ENCODE assay signal across 1 cellular context in the genomic region with DNA sequence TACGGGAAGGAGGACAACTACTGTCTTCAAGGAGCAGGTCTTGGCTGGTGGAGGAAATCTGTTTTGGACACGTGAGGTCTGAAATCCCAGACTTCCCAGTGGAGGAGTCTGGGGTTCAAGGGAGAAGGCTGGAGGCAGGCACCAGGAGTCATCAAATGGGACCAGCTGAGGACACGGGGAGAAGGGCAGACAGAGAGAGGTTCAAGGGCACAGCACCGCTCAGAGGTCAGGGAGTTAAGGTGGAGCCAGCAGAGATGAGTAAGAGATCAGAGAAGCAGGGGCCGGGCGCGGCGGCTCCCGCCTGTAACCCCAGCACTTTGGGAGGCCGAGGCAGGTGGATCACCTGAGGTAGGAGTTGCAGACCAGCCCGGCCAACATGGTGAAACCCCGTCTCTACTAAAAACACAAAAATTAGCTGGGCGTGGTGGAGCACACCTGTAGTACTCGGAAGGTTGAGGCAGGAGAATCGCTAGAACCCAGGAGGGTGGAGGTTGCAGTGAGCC.
TF ChIP-seq lines count a peak whose summit lies in the region.

No MANE protein-coding gene starts in this region.

TF ChIP-seq in GM23338, 12 proteins besides CTCF, POLR2A, EP300 and RAD21 (continued from another document):
- TF ChIP-seq, protein P1, sequence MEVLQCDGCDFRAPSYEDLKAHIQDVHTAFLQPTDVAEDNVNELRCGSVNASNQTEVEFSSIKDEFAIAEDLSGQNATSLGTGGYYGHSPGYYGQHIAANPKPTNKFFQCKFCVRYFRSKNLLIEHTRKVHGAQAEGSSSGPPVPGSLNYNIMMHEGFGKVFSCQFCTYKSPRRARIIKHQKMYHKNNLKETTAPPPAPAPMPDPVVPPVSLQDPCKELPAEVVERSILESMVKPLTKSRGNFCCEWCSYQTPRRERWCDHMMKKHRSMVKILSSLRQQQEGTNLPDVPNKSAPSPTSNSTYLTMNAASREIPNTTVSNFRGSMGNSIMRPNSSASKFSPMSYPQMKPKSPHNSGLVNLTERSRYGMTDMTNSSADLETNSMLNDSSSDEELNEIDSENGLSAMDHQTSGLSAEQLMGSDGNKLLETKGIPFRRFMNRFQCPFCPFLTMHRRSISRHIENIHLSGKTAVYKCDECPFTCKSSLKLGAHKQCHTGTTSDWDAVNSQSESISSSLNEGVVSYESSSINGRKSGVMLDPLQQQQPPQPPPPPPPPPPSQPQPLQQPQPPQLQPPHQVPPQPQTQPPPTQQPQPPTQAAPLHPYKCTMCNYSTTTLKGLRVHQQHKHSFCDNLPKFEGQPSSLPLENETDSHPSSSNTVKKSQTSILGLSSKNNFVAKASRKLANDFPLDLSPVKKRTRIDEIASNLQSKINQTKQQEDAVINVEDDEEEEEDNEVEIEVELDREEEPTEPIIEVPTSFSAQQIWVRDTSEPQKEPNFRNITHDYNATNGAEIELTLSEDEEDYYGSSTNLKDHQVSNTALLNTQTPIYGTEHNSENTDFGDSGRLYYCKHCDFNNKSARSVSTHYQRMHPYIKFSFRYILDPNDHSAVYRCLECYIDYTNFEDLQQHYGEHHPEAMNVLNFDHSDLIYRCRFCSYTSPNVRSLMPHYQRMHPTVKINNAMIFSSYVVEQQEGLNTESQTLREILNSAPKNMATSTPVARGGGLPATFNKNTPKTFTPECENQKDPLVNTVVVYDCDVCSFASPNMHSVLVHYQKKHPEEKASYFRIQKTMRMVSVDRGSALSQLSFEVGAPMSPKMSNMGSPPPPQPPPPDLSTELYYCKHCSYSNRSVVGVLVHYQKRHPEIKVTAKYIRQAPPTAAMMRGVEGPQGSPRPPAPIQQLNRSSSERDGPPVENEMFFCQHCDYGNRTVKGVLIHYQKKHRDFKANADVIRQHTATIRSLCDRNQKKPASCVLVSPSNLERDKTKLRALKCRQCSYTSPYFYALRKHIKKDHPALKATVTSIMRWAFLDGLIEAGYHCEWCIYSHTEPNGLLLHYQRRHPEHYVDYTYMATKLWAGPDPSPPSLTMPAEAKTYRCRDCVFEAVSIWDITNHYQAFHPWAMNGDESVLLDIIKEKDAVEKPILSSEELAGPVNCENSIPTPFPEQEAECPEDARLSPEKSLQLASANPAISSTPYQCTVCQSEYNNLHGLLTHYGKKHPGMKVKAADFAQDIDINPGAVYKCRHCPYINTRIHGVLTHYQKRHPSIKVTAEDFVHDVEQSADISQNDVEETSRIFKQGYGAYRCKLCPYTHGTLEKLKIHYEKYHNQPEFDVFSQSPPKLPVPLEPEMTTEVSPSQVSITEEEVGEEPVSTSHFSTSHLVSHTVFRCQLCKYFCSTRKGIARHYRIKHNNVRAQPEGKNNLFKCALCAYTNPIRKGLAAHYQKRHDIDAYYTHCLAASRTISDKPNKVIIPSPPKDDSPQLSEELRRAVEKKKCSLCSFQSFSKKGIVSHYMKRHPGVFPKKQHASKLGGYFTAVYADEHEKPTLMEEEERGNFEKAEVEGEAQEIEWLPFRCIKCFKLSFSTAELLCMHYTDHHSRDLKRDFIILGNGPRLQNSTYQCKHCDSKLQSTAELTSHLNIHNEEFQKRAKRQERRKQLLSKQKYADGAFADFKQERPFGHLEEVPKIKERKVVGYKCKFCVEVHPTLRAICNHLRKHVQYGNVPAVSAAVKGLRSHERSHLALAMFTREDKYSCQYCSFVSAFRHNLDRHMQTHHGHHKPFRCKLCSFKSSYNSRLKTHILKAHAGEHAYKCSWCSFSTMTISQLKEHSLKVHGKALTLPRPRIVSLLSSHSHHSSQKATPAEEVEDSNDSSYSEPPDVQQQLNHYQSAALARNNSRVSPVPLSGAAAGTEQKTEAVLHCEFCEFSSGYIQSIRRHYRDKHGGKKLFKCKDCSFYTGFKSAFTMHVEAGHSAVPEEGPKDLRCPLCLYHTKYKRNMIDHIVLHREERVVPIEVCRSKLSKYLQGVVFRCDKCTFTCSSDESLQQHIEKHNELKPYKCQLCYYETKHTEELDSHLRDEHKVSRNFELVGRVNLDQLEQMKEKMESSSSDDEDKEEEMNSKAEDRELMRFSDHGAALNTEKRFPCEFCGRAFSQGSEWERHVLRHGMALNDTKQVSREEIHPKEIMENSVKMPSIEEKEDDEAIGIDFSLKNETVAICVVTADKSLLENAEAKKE (CRISPR knock-in tag; IDR thresholded peaks at IDR 0.05), result no peak
- TF ChIP-seq ZNF114 (CRISPR knock-in tag; IDR thresholded peaks at IDR 0.05), result no peak
- TF ChIP-seq ZNF331 (CRISPR knock-in tag; IDR thresholded peaks at IDR 0.05; ENCODE audit: low read depth), result no peak
- TF ChIP-seq STAT1 (IDR thresholded peaks at IDR 0.05; ENCODE audit: unreplicated experiment), result no peak
- TF ChIP-seq JUNB (IDR thresholded peaks at IDR 0.05; ENCODE audit: unreplicated experiment), result no peak
- no peak for TF ChIP-seq CREB1 (CRISPR knock-in tag; IDR thresholded peaks at IDR 0.05; ENCODE audit: low read depth)
- TF ChIP-seq, protein P2, sequence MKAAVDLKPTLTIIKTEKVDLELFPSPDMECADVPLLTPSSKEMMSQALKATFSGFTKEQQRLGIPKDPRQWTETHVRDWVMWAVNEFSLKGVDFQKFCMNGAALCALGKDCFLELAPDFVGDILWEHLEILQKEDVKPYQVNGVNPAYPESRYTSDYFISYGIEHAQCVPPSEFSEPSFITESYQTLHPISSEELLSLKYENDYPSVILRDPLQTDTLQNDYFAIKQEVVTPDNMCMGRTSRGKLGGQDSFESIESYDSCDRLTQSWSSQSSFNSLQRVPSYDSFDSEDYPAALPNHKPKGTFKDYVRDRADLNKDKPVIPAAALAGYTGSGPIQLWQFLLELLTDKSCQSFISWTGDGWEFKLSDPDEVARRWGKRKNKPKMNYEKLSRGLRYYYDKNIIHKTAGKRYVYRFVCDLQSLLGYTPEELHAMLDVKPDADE (IDR thresholded peaks at IDR 0.05), result no peak
- TF ChIP-seq, protein P3, sequence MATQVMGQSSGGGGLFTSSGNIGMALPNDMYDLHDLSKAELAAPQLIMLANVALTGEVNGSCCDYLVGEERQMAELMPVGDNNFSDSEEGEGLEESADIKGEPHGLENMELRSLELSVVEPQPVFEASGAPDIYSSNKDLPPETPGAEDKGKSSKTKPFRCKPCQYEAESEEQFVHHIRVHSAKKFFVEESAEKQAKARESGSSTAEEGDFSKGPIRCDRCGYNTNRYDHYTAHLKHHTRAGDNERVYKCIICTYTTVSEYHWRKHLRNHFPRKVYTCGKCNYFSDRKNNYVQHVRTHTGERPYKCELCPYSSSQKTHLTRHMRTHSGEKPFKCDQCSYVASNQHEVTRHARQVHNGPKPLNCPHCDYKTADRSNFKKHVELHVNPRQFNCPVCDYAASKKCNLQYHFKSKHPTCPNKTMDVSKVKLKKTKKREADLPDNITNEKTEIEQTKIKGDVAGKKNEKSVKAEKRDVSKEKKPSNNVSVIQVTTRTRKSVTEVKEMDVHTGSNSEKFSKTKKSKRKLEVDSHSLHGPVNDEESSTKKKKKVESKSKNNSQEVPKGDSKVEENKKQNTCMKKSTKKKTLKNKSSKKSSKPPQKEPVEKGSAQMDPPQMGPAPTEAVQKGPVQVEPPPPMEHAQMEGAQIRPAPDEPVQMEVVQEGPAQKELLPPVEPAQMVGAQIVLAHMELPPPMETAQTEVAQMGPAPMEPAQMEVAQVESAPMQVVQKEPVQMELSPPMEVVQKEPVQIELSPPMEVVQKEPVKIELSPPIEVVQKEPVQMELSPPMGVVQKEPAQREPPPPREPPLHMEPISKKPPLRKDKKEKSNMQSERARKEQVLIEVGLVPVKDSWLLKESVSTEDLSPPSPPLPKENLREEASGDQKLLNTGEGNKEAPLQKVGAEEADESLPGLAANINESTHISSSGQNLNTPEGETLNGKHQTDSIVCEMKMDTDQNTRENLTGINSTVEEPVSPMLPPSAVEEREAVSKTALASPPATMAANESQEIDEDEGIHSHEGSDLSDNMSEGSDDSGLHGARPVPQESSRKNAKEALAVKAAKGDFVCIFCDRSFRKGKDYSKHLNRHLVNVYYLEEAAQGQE (IDR thresholded peaks at IDR 0.05; ENCODE audit: unreplicated experiment), result no peak
- TF ChIP-seq EZH2 (IDR thresholded peaks at IDR 0.05; ENCODE audit: low read depth, unreplicated experiment), result no peak
- TF ChIP-seq NANOG (IDR thresholded peaks at IDR 0.05; ENCODE audit: borderline replicate concordance), result no peak
- TF ChIP-seq POLR2AphosphoS5 (IDR thresholded peaks at IDR 0.05; ENCODE audit: low read depth), result no peak
